Comparison of ENCODE assay signal across 17 cellular contexts in genomic region chr14:104877806-104878550, GRCh38. TPM values are rescaled to one million over a fixed set of nuclear protein-coding genes. Genes with fewer than 3 reads are reported as not detected.
"Had no signal": no experiment of that assay in that cellular context is flagged by ENCODE, and none has a peak within 500 bp of the region (broad histone marks: within the 10 kb centered on the region; RNA-seq: fewer than 3 reads in every experiment).

No MANE protein-coding gene starts in this region.

- H3K4me2 ChIP-seq: neural progenitor cell had no signal

- H3K27me3 ChIP-seq: neural progenitor cell, upper lobe of left lung had no signal

- ATAC-seq: activated naive CD4-positive, alpha-beta T cell treated with anti-CD3 and anti-CD28 coated beads, Interleukin-2, amount 50 U/mL, for 72 hours; effector memory CD8-positive, alpha-beta T cell; left colon; naive thymus-derived CD4-positive, alpha-beta T cell; stimulated activated naive CD8-positive, alpha-beta T cell treated with anti-CD3 and anti-CD28 coated beads, Interleukin-15, Interleukin-2, amounts not matched to agents 100 U/mL and 50 U/mL, for 24 hours; T-cell had no signal

- H2AFZ ChIP-seq: neural progenitor cell had no signal

- H3K36me3 ChIP-seq: neural progenitor cell had no signal

- H3K9me3 ChIP-seq: upper lobe of left lung had no signal

- H3K27ac ChIP-seq: neural progenitor cell, upper lobe of left lung, VCaP had no signal

- H3K4me3 ChIP-seq: lung, neural progenitor cell, upper lobe of left lung had no signal

- DNase-seq: activated CD4-positive, alpha-beta T cell treated with anti-CD3 and anti-CD28 coated beads for 1 hour; activated gamma-delta T cell treated with Interleukin-2 at 50 U/mL for 16 hours; activated T-cell treated with anti-CD3 and anti-CD28 coated beads, Interleukin-2, amount 50 U/mL, for 1 hour; effector memory CD8-positive, alpha-beta T cell; hypothalamus; naive thymus-derived CD4-positive, alpha-beta T cell; stimulated activated CD4-positive, alpha-beta T cell treated with anti-CD3 and anti-CD28 coated beads, Interleukin-12 subunit alpha, Interleukin-12 subunit beta, amount 100 ng/mL, for 4 hours; stimulated activated CD4-positive, alpha-beta T cell treated with anti-CD3 and anti-CD28 coated beads, Interleukin-4, amount 100 ng/mL, for 4 hours; stimulated activated naive CD8-positive, alpha-beta T cell treated with anti-CD3 and anti-CD28 coated beads, Interleukin-15, Interleukin-2, amounts not matched to agents 100 U/mL and 50 U/mL, for 24 hours; T-cell had no signal

RNA-seq across cellular contexts. Expression of gene PLD4, which starts 46.7 kb away (rescaled TPM):
- total RNA-seq: dermis microvascular lymphatic vessel endothelial cell had no signal
